In genomic region chr22:21867528-21868266, GRCh38 we compare ENCODE assay signal across 8 cellular contexts. TPM values are rescaled to one million over a fixed set of nuclear protein-coding genes. Genes with fewer than 3 reads are reported as not detected.
DNase-seq lines count a peak whose midpoint lies in the region; ATAC-seq lines count a peak whose summit lies in the region.

MAPK1 (minus strand) TSS chr22:21867645; CDS start chr22:21867440, 205 bp downstream.

- in situ Hi-C loops in endometrial microvascular endothelial cells (cut with HindIII; ENCODE audit: inconsistent ontology term, low pct_unique_long_range_greater_than_20kb, low sequenced_read_pairs): no loop called here

- ATAC-seq in GM19467 (IDR thresholded peaks at IDR 0.05; ENCODE audit: unreplicated experiment): peak; percentile 69

- DNase-seq in COLO829 (ENCODE audit: low spot score): peak; percentile 82
- peak; percentile 49 for DNase-seq in HS-27A (ENCODE audit: low read depth)
- DNase-seq in NOMO-1 treated with DMSO at 0.1 percent for 48 hours (lab: John Stamatoyannopoulos, UW; ENCODE audit: unreplicated experiment): peak; percentile 84
- peak; percentile 86 for DNase-seq in activated CD8-positive, alpha-beta memory T cell treated with anti-CD3 and anti-CD28 coated beads, Interleukin-2, amount 50 U/mL, for 24 hours (ENCODE audit: extremely low read depth)
- DNase-seq in midbrain (lab: John Stamatoyannopoulos, UW): peak; percentile 94
- peak; percentile 90 for DNase-seq in stimulated activated CD8-positive, alpha-beta memory T cell treated with anti-CD3 and anti-CD28 coated beads, Interleukin-2, amount 100 ng/mL, for 1 hour (ENCODE audit: low read depth in 2 of 2)

RNA-seq across cellular contexts. Expression of gene MAPK1, which starts in this region (rescaled TPM):
- total RNA-seq in endometrial microvascular endothelial cells (ENCODE audit: inconsistent ontology term): 68.0 TPM

Comparison
In these comparisons a context has a peak if more than half of its experiments do, and no peak if none do; other contexts are left out.
1. Peak in every context shown above with its lines: DNase-seq and ATAC-seq.